17 cellular contexts compared by ENCODE assay signal in the genomic region with DNA sequence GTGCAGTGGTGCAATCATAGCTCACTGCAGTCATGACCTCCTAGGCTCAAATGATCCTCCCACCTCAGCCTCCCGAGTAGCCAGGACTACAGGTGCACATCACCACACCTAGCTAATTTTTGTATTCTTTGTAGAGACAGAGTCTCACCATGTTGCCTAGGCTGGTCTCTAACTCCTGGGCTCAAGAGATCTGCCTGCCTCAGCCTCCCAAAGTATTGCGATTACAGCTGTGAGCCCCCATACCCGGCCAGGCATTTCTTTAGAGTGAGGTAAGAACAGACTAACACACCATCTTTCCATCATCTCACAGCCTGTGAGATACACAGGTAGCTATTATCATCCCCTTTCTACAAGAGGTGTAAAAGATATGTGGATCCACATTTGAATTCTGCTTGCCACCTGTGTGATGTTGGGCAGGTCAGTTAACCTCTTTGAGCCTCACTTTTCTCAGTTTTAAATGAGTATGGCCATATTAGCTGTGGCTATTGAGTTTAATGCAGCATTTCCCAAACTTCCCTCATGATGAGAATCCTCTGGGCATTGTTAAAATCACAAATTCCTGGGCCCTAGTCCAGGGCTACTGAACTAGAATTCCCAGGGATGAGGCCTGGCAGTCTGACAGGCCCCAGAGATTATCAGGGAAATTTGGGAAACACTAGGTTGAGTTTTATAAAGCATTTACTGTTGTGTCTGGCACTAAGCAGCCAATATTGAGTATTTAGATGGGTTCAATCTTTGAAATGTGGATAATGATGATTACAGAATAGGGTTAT. TPM values are rescaled to one million over a fixed set of nuclear protein-coding genes. Genes with fewer than 3 reads are reported as not detected.
DNase-seq lines count a peak whose midpoint lies in the region; ATAC-seq and TF ChIP-seq lines count a peak whose summit lies in the region.
"Had no signal": no experiment of that assay in that cellular context is flagged by ENCODE, and none has a peak within 500 bp of the region (broad histone marks: within the 10 kb centered on the region; RNA-seq: fewer than 3 reads in every experiment).

No MANE protein-coding gene starts in this region.

- no peak for TF ChIP-seq POLR2A in body of pancreas (IDR thresholded peaks at IDR 0.05)

- H3K36me3 ChIP-seq in skeletal muscle tissue (ENCODE audit: control insufficient read depth in 3 of 3, insufficient read depth in 3 of 3, low read length in 3 of 3) (peaks cover 12 to 16% (median 14%) of the 10 kb centered on the region in 3 donors), body of pancreas (replicated peaks in 1 of 2; ENCODE audit: insufficient read depth in 1 of 2, low read depth in 2 of 2) (peaks cover 0 to 2% of the 10 kb centered on the region in 2 donors)

- H3K4me1 ChIP-seq in skeletal muscle tissue (ENCODE audit: control insufficient read depth in 3 of 3, insufficient read depth in 3 of 3, low read length in 3 of 3) (peaks cover 13 to 17% (median 15%) of the 10 kb centered on the region in 3 donors), body of pancreas (no peaks in the 10 kb centered on the region)
- H3K4me1 ChIP-seq: Peyer's patch had no signal

- no peak for ATAC-seq in left lobe of liver
- no peak for ATAC-seq in body of pancreas
- ATAC-seq: natural killer cell treated with Interleukin-12 subunit alpha and Interleukin-12 subunit beta and Interleukin-15 and Interleukin-18, amount 100 ng/mL, for 72 hours had no signal

- H3K9me3 ChIP-seq in skeletal muscle tissue (ENCODE audit: control insufficient read depth in 3 of 3, low read length in 3 of 3): no peaks in the 10 kb centered on the region
- H3K9me3 ChIP-seq in body of pancreas: no peaks in the 10 kb centered on the region
- H3K9me3 ChIP-seq: Peyer's patch had no signal

- TF ChIP-seq CTCF in dorsolateral prefrontal cortex (IDR thresholded peaks at IDR 0.05 in 54 of 56, conservative IDR thresholded peaks at IDR 0.05 in 2 of 56; ENCODE audit: low read depth in 1 of 56, partially characterized antibody in 56 of 56) (no peak), body of pancreas (IDR thresholded peaks at IDR 0.05) (no peak)

- peak; percentile 68 for DNase-seq in EH (ENCODE audit: low read depth)
- no peak for DNase-seq in dorsolateral prefrontal cortex
- peak; percentile 26 for DNase-seq in left lobe of liver (ENCODE audit: low spot score)
- no peak for DNase-seq in body of pancreas
- no peak for DNase-seq in NCI-H524 (lab: John Stamatoyannopoulos, UW)
- DNase-seq in DMS 273 treated with DMSO at 0.1 percent for 48 hours (lab: John Stamatoyannopoulos, UW): no peak
- no peak for DNase-seq in cerebellar cortex (ENCODE audit: low spot score)
- DNase-seq: activated CD8-positive, alpha-beta memory T cell treated with anti-CD3 and anti-CD28 coated beads for 24 hours; activated naive CD4-positive, alpha-beta T cell treated with anti-CD3 and anti-CD28 coated beads, Interleukin-2, amount 10 ng/mL, durations not matched to agents 7 days and 5 days; activated T-cell treated with anti-CD3 and anti-CD28 coated beads, Interleukin-2, amount 50 U/mL, for 48 hours; NCI-H1048; NCI-H2081; NK-92 treated with Interleukin-12 subunit alpha and Interleukin-12 subunit beta, amount 100 ng/mL, for 24 hours had no signal

- no peak overlapping the region for H3K9ac ChIP-seq in skeletal muscle tissue (ENCODE audit: low read depth in 1 of 3, low read length in 3 of 3)

- H3K27me3 ChIP-seq in dorsolateral prefrontal cortex (no peaks in the 10 kb centered on the region), skeletal muscle tissue (ENCODE audit: control insufficient read depth in 3 of 3, insufficient read depth in 3 of 3, low read length in 3 of 3) (no peaks in the 10 kb centered on the region), body of pancreas (no peaks in the 10 kb centered on the region)
- H3K27me3 ChIP-seq: Peyer's patch had no signal

- intact Hi-C loops in dorsolateral prefrontal cortex (cut with DNase I): loop anchor here in 1 of 2 donors (5.0 kb wide), 2 partner anchors 42 to 43 kb away; no protein-coding TSS in a partner anchor
- intact Hi-C loops in body of pancreas (cut with DNase I): no loop called here

- H3K4me3 ChIP-seq in dorsolateral prefrontal cortex: no peak overlapping the region
- H3K4me3 ChIP-seq in skeletal muscle tissue (ENCODE audit: low read length in 3 of 3): no peak overlapping the region
- H3K4me3 ChIP-seq in body of pancreas: no peak overlapping the region
- H3K4me3 ChIP-seq: Peyer's patch, SK-N-MC had no signal

- WGBS in body of pancreas, 2 donors: 90 to 97% methylated on average over 3 of the region's 3 CpGs

- H3K27ac ChIP-seq in dorsolateral prefrontal cortex (peak overlapping the region in 54 of 59 donors; percentile 35 to 95 (median 90)), skeletal muscle tissue (ENCODE audit: low read depth, low read length) (peak overlapping the region; percentile 80), body of pancreas (no peak overlapping the region)
- H3K27ac ChIP-seq: SK-N-MC had no signal

RNA-seq across cellular contexts. Expression of a gene that starts 46.0 kb away (rescaled TPM):
- 100 to 1,000 TPM in 110 of 120 experiments, 10 to 100 TPM in 10; 83.9 to 167 (median 121) TPM for total RNA-seq in dorsolateral prefrontal cortex
- total RNA-seq in left lobe of liver: 41.5 TPM
- total RNA-seq in skeletal muscle tissue: 65.2 TPM
- total RNA-seq in body of pancreas: 10 to 100 TPM; 27.7 to 37.4 TPM

Comparison
In these comparisons a context has a peak if more than half of its experiments do, and no peak if none do; other contexts are left out.
1. DNase-seq: peak in EH (single experiment) and left lobe of liver (single experiment); none in dorsolateral prefrontal cortex (0 of 10), body of pancreas (0 of 4), NCI-H524 (0 of 2), DMS 273 treated with DMSO at 0.1 percent for 48 hours (single experiment) and cerebellar cortex (single experiment).
2. H3K27ac ChIP-seq: peak in dorsolateral prefrontal cortex (54 of 59) and skeletal muscle tissue (single experiment); none in body of pancreas (0 of 4).